ENCODE assay signal across 20 cellular contexts in the genomic region with DNA sequence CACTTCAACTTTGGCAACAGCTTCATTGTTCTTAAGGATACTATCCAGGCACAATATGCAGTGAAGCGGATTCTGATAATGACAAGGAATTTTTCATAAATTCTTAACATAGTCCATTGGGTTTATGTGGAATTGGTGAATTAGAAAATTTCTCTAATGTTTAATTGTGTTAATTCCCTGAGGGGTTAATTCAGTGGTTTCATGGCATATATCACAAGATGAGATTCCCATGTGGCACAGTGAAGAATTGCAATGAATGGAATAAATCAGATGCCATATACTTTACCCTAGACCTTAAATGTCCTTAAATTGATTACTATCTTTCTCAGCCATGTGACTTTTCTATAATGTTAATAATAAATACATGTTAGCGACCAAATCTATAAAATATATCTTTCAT.
DNase-seq lines count a peak whose midpoint lies in the region; ATAC-seq and TF ChIP-seq lines count a peak whose summit lies in the region.
"Had no signal": no experiment of that assay in that cellular context is flagged by ENCODE, and none has a peak within 500 bp of the region (broad histone marks: within the 10 kb centered on the region; RNA-seq: fewer than 3 reads in every experiment).

No MANE protein-coding gene starts in this region.

- H3K4me1 ChIP-seq in endodermal cell (ENCODE audit: control insufficient read depth, insufficient read depth, low read length) = no peaks in the 10 kb centered on the region
- H3K4me1 ChIP-seq: Peyer's patch, SJCRH30 had no signal

- H3K4me3 Mint-ChIP-seq in endodermal cell = no peak overlapping the region
- no peak overlapping the region for H3K4me3 Mint-ChIP-seq in neural crest cell
- no peak overlapping the region for H3K4me3 Mint-ChIP-seq in stimulated activated memory B cell treated with anti-CD40 and anti-IgM and Interleukin-4, amounts not matched to agents 10 μg/mL and 1 μg/mL and 100 μg/mL, for 72 hours
- H3K4me3 Mint-ChIP-seq: CD4-positive, alpha-beta memory T cell had no signal

- no peaks in the 10 kb centered on the region for H3K9me3 ChIP-seq in endodermal cell (ENCODE audit: control insufficient read depth, low read length)
- H3K9me3 ChIP-seq: BLaER1 treated with 17β-estradiol and CSF1 and Interleukin-3, amounts not matched to agents 10 nM and 100 nM; HAP-1; Peyer's patch; SJCRH30 had no signal

- H3K4me1 Mint-ChIP-seq in endodermal cell (peaks cover 7% of the 10 kb centered on the region), neural crest cell (peaks cover 6% of the 10 kb centered on the region)
- H3K4me1 Mint-ChIP-seq in stimulated activated memory B cell treated with anti-CD40 and anti-IgM and Interleukin-4, amounts not matched to agents 10 μg/mL and 1 μg/mL and 100 μg/mL, for 72 hours = no peaks in the 10 kb centered on the region
- H3K4me1 Mint-ChIP-seq: CD4-positive, alpha-beta memory T cell had no signal

- H3K27ac Mint-ChIP-seq in endodermal cell (no peak overlapping the region), neural crest cell (ENCODE audit: unreplicated experiment) (no peak overlapping the region)
- H3K27ac Mint-ChIP-seq in stimulated activated memory B cell treated with anti-CD40 and anti-IgM and Interleukin-4, amounts not matched to agents 10 μg/mL and 1 μg/mL and 100 μg/mL, for 72 hours = no peak overlapping the region
- H3K27ac Mint-ChIP-seq: CD4-positive, alpha-beta memory T cell had no signal

- TF ChIP-seq CTCF in endodermal cell (conservative IDR thresholded peaks at IDR 0.05) (peak; percentile 57), neural crest cell (conservative IDR thresholded peaks at IDR 0.05) (peak; percentile 42)

- no peaks in the 10 kb centered on the region for H3K9me3 Mint-ChIP-seq in endodermal cell
- peaks cover 3% of the 10 kb centered on the region for H3K9me3 Mint-ChIP-seq in neural crest cell
- H3K9me3 Mint-ChIP-seq in stimulated activated memory B cell treated with anti-CD40 and anti-IgM and Interleukin-4, amounts not matched to agents 10 μg/mL and 1 μg/mL and 100 μg/mL, for 72 hours = peaks cover 9% of the 10 kb centered on the region

- H3K36me3 ChIP-seq in endodermal cell (ENCODE audit: control insufficient read depth, insufficient read depth, low read length) = no peaks in the 10 kb centered on the region
- H3K36me3 ChIP-seq: BLaER1 treated with 17β-estradiol and CSF1 and Interleukin-3, amounts not matched to agents 10 nM and 100 nM; HAP-1; Peyer's patch; SJCRH30 had no signal

- 100% methylated on average over 1 of the region's 2 CpGs; no CpG with 5 or more reads in 1 of the 2 experiments for WGBS in endodermal cell (ENCODE audit: insufficient coverage in 1 of 2, insufficient read length in 1 of 2), 2 experiments

- ATAC-seq in stimulated activated memory B cell treated with anti-CD40 and anti-IgM and Interleukin-4, amounts not matched to agents 10 μg/mL and 1 μg/mL and 100 μg/mL, for 72 hours = no peak
- no peak for ATAC-seq in HG02759 (IDR thresholded peaks at IDR 0.05; ENCODE audit: unreplicated experiment)

- H3K27me3 Mint-ChIP-seq in endodermal cell (ENCODE audit: insufficient read depth) (no peaks in the 10 kb centered on the region), neural crest cell (ENCODE audit: low read depth) (no peaks in the 10 kb centered on the region)
- H3K27me3 Mint-ChIP-seq in stimulated activated memory B cell treated with anti-CD40 and anti-IgM and Interleukin-4, amounts not matched to agents 10 μg/mL and 1 μg/mL and 100 μg/mL, for 72 hours = no peaks in the 10 kb centered on the region
- H3K27me3 Mint-ChIP-seq: CD4-positive, alpha-beta memory T cell had no signal

- DNase-seq in NCI-H82 (lab: John Stamatoyannopoulos, UW) (peak; percentile 50), endodermal cell (no peak), neural crest cell (ENCODE audit: low read depth, low spot score) (no peak), amniotic stem cell (lab: John Stamatoyannopoulos, UW) (no peak)
- DNase-seq in activated naive CD4-positive, alpha-beta T cell treated with Interleukin-2 at 50 U/mL for 16 hours = no peak
- DNase-seq: ACHN; CD4-positive, alpha-beta memory T cell; GDM1; IMR-90; NCI-H1105 treated with DMSO at 0.1 percent for 48 hours; NCI-H2029 treated with DMSO at 0.1 percent for 48 hours; NCI-H226; NCI-H510A treated with DMSO at 0.1 percent for 48 hours; NCI-H748 treated with DMSO at 0.1 percent for 48 hours; Peyer's patch; SJCRH30 had no signal

- H3K36me3 Mint-ChIP-seq in endodermal cell (ENCODE audit: low read depth) (no peaks in the 10 kb centered on the region), neural crest cell (ENCODE audit: low read depth) (no peaks in the 10 kb centered on the region)
- H3K36me3 Mint-ChIP-seq in stimulated activated memory B cell treated with anti-CD40 and anti-IgM and Interleukin-4, amounts not matched to agents 10 μg/mL and 1 μg/mL and 100 μg/mL, for 72 hours = no peaks in the 10 kb centered on the region
- H3K36me3 Mint-ChIP-seq: CD4-positive, alpha-beta memory T cell had no signal

- no peak overlapping the region for H3K4me3 ChIP-seq in endodermal cell (ENCODE audit: low read length)
- H3K4me3 ChIP-seq: BLaER1 treated with 17β-estradiol and CSF1 and Interleukin-3, amounts not matched to agents 10 nM and 100 nM; HAP-1; Peyer's patch; SJCRH30 had no signal

- no peaks in the 10 kb centered on the region for H3K27me3 ChIP-seq in endodermal cell (ENCODE audit: control insufficient read depth, insufficient read depth, low read length, poor library complexity, severe bottlenecking)
- H3K27me3 ChIP-seq: BLaER1 treated with 17β-estradiol and CSF1 and Interleukin-3, amounts not matched to agents 10 nM and 100 nM; Peyer's patch; SJCRH30 had no signal

- H3K27ac ChIP-seq in endodermal cell (ENCODE audit: low read depth, low read length) = no peak overlapping the region
- H3K27ac ChIP-seq: BLaER1 treated with 17β-estradiol and CSF1 and Interleukin-3, amounts not matched to agents 10 nM and 100 nM; Peyer's patch; SJCRH30 had no signal

- H3K9ac ChIP-seq in endodermal cell (ENCODE audit: extremely low read depth, low read length, poor library complexity, severe bottlenecking) = no peak overlapping the region
- H3K9ac ChIP-seq: BLaER1 treated with 17β-estradiol and CSF1 and Interleukin-3, amounts not matched to agents 10 nM and 100 nM had no signal
